Comparison of ENCODE assay signal across 20 cellular contexts in genomic region chr19:55857974-55858373, GRCh38. TPM values are rescaled to one million over a fixed set of nuclear protein-coding genes. Genes with fewer than 3 reads are reported as not detected.
DNase-seq lines count a peak whose midpoint lies in the region; ATAC-seq and TF ChIP-seq lines count a peak whose summit lies in the region.
"Had no signal": no experiment of that assay in that cellular context is flagged by ENCODE, and none has a peak within 500 bp of the region (broad histone marks: within the 10 kb centered on the region; RNA-seq: fewer than 3 reads in every experiment).

No MANE protein-coding gene starts in this region.

- no peaks in the 10 kb centered on the region for H3K9me2 ChIP-seq in Karpas-422 (replicated peaks; ENCODE audit: insufficient read depth, low read length)

- POLR2A ChIA-PET in activated B cell treated with CpG ODN at 0.5 μM for 24 hours (lab: Charles Lee) = no interaction called here

- peaks cover 2% of the 10 kb centered on the region for H3K9me3 Mint-ChIP-seq in activated B cell treated with CpG ODN at 0.5 μM for 24 hours
- H3K9me3 Mint-ChIP-seq in naive B cell = peaks cover 0 to 21% (median 6%) of the 10 kb centered on the region in 7 donors

- H2AFZ ChIP-seq in Karpas-422 (ENCODE audit: low read length) = peak overlapping the region; percentile 56

- H4K20me1 ChIP-seq in Karpas-422 (ENCODE audit: insufficient read depth, low read depth, low read length) = no peaks in the 10 kb centered on the region; the same call in 1 of the 2 replicates

- no peak for TF ChIP-seq CTCF in activated B cell treated with CpG ODN at 0.5 μM for 24 hours (IDR thresholded peaks at IDR 0.05)

- peaks cover 47% of the 10 kb centered on the region for H3K4me1 Mint-ChIP-seq in activated B cell treated with CpG ODN at 0.5 μM for 24 hours
- peaks cover 4 to 54% (median 17%) of the 10 kb centered on the region in 3 donors for H3K4me1 Mint-ChIP-seq in naive B cell
- H3K4me1 Mint-ChIP-seq: CD4-positive, CD25-positive, alpha-beta regulatory T cell; CD8-positive, alpha-beta memory T cell had no signal

- H3K27ac Mint-ChIP-seq in activated B cell treated with CpG ODN at 0.5 μM for 24 hours (peak overlapping the region; percentile 70), naive B cell (peak overlapping the region in 5 of 6 donors; percentile 7 to 94 (median 58))
- H3K27ac Mint-ChIP-seq: CD4-positive, CD25-positive, alpha-beta regulatory T cell; CD8-positive, alpha-beta memory T cell had no signal

- intact Hi-C loops in activated B cell treated with CpG ODN at 0.5 μM for 24 hours (cut with micrococcal nuclease) = no loop called here

- H3K4me1 ChIP-seq in Karpas-422 (ENCODE audit: low read length) = peaks cover 87% of the 10 kb centered on the region
- H3K4me1 ChIP-seq: BE2C had no signal

- no peaks in the 10 kb centered on the region for H3K9me3 ChIP-seq in Karpas-422 (ENCODE audit: low read length)
- H3K9me3 ChIP-seq: BE2C had no signal

- peak; percentile 63 for DNase-seq in Karpas-422
- no peak for DNase-seq in activated B cell treated with CpG ODN at 0.5 μM for 24 hours
- DNase-seq in naive B cell = no peak
- DNase-seq in activated naive CD4-positive, alpha-beta T cell treated with Interleukin-2 at 50 U/mL for 16 hours = no peak
- no peak for DNase-seq in effector CD8-positive, alpha-beta T cell (lab: John Stamatoyannopoulos, UW)
- DNase-seq in inferior parietal cortex (ENCODE audit: extremely low spot score) = no peak
- DNase-seq in SKM-1 (lab: John Stamatoyannopoulos, UW; ENCODE audit: unreplicated experiment) = no peak
- DNase-seq: BE2C; C1 segment of cervical spinal cord; CD4-positive, CD25-positive, alpha-beta regulatory T cell; CD8-positive, alpha-beta memory T cell; COR-L47; DMS 273 treated with DMSO at 0.1 percent for 48 hours; DMS53; DND-41; GOT3; H7 had no signal

- CTCF ChIA-PET in activated B cell treated with CpG ODN at 0.5 μM for 24 hours (lab: Charles Lee) = interaction anchor here (0.8 kb wide), 1 partner anchor 49 kb away, joined by 3 read pairs; no protein-coding TSS in a partner anchor

- H3K4me3 ChIP-seq in Karpas-422 (ENCODE audit: low read length) = peak overlapping the region; percentile 67

- H3K9ac ChIP-seq in Karpas-422 (ENCODE audit: low read length) = peak overlapping the region; percentile 68

- no peak overlapping the region for H3K4me3 Mint-ChIP-seq in activated B cell treated with CpG ODN at 0.5 μM for 24 hours
- H3K4me3 Mint-ChIP-seq in naive B cell = peak overlapping the region in 4 of 8 donors; percentile 1 to 73 (median 56)
- H3K4me3 Mint-ChIP-seq: CD4-positive, CD25-positive, alpha-beta regulatory T cell; CD8-positive, alpha-beta memory T cell had no signal

- peaks cover 4% of the 10 kb centered on the region; the same call in 1 of the 2 replicates for H3K36me3 ChIP-seq in Karpas-422 (ENCODE audit: insufficient read depth, low read length)
- H3K36me3 ChIP-seq: BE2C had no signal

- H3K27me3 ChIP-seq in Karpas-422 (ENCODE audit: low read length) = no peaks in the 10 kb centered on the region

- ATAC-seq in activated B cell treated with CpG ODN at 0.5 μM for 24 hours (ENCODE audit: low read depth) (no peak), naive B cell (ENCODE audit: low read depth in 2 of 2) (no peak)
- ATAC-seq: HCT116, HepG2 had no signal

- peaks cover 9% of the 10 kb centered on the region; the same call in 1 of the 2 replicates for H3K79me2 ChIP-seq in Karpas-422 (ENCODE audit: low read length)

- peak overlapping the region; percentile 92 for H3K27ac ChIP-seq in Karpas-422 (ENCODE audit: low read length)

- H3K36me3 Mint-ChIP-seq in activated B cell treated with CpG ODN at 0.5 μM for 24 hours (ENCODE audit: low read depth) = no peaks in the 10 kb centered on the region
- no peaks in the 10 kb centered on the region for H3K36me3 Mint-ChIP-seq in naive B cell
- H3K36me3 Mint-ChIP-seq: CD4-positive, CD25-positive, alpha-beta regulatory T cell; CD8-positive, alpha-beta memory T cell had no signal

- peak overlapping the region; percentile 71 for H3K4me2 ChIP-seq in Karpas-422 (ENCODE audit: low read depth, low read length, poor library complexity, severe bottlenecking)

- H3K27me3 Mint-ChIP-seq in activated B cell treated with CpG ODN at 0.5 μM for 24 hours (no peaks in the 10 kb centered on the region), naive B cell (peaks cover 0 to 6% (median 0%) of the 10 kb centered on the region in 3 donors)
- H3K27me3 Mint-ChIP-seq: CD4-positive, CD25-positive, alpha-beta regulatory T cell had no signal

RNA-seq across cellular contexts. Expression of gene NLRP4, which starts 21.6 kb away (rescaled TPM):
- total RNA-seq in Karpas-422 (2014; rRNA removed; shearing (Covaris generic); ENCODE audit: low replicate concordance) = 28.2 and 30.2 TPM in 2 replicates
- total RNA-seq in activated B cell treated with CpG ODN at 0.5 μM for 24 hours = 0.31 and 0.34 TPM in 2 replicates
- polyA plus RNA-seq in naive B cell (ENCODE audit: low read depth in 6 of 6) = 1 to 10 TPM in 1 of 6 donors, under 1 TPM in 4, not detected in 1; 0.41 to 1.2 (median 0.76) TPM
- total RNA-seq: CD4-positive, CD25-positive, alpha-beta regulatory T cell; CD8-positive, alpha-beta memory T cell; H7; HepG2 had no signal
- polyA plus RNA-seq: CD4-positive, CD25-positive, alpha-beta regulatory T cell; CD8-positive, alpha-beta memory T cell; HepG2; IgD-negative memory B cell had no signal

RNA-seq across cellular contexts. Expression of gene NLRP11, which starts 26.2 kb away (rescaled TPM):
- 1.8 and 5.0 TPM in 2 replicates for total RNA-seq in Karpas-422 (2014; rRNA removed; shearing (Covaris generic); ENCODE audit: low replicate concordance)
- 0.16 and 0.17 TPM in 2 replicates for total RNA-seq in activated B cell treated with CpG ODN at 0.5 μM for 24 hours
- polyA plus RNA-seq in naive B cell (ENCODE audit: low read depth in 6 of 6) = under 1 TPM in 2 of 6 donors, not detected in 4; 0.08 to 0.16 TPM
- total RNA-seq: CD4-positive, CD25-positive, alpha-beta regulatory T cell; H7 had no signal
- polyA plus RNA-seq: CD4-positive, CD25-positive, alpha-beta regulatory T cell; CD8-positive, alpha-beta memory T cell; HepG2 had no signal

Comparison
In these comparisons a context has a peak if more than half of its experiments do, and no peak if none do; other contexts are left out.
1. RNA of gene NLRP4, which starts 21.6 kb away (total RNA-seq): 28.2 to 30.2 TPM in Karpas-422; 0.31 to 0.34 TPM in activated B cell treated with CpG ODN at 0.5 μM for 24 hours; every median in the first group is over 10 times any median in the second.